Comparison of ENCODE assay signal across 20 cellular contexts in genomic region chr6:142459267-142459666, GRCh38.
DNase-seq lines count a peak whose midpoint lies in the region; ATAC-seq and TF ChIP-seq lines count a peak whose summit lies in the region.
"Had no signal": no experiment of that assay in that cellular context is flagged by ENCODE, and none has a peak within 500 bp of the region (broad histone marks: within the 10 kb centered on the region; RNA-seq: fewer than 3 reads in every experiment).

No MANE protein-coding gene starts in this region.

- dilution Hi-C loops in mammary epithelial cell (cut with HindIII; ENCODE audit: low sequenced_read_pairs), result no loop called here

- H3K79me2 ChIP-seq in mammary epithelial cell (ENCODE audit: insufficient read depth, low read length), result no peaks in the 10 kb centered on the region

- no TSS peak for BruUV-seq in mammary epithelial cell (replicated peaks; lab: Mats Ljungman, UMichigan)

- H3K4me1 ChIP-seq in mammary epithelial cell (ENCODE audit: insufficient read depth, low read length) (no peaks in the 10 kb centered on the region), breast epithelium (no peaks in the 10 kb centered on the region)
- H3K4me1 ChIP-seq: thyroid gland had no signal

- DNase-seq in mammary epithelial cell (peak; percentile 13), breast epithelium (ENCODE audit: low spot score in 2 of 2) (no peak), HCEC 1CT (peak; percentile 28), astrocyte of the hippocampus (ENCODE audit: low read depth, low spot score) (peak; percentile 45), cortex of kidney (lab: John Stamatoyannopoulos, UW) (no peak), NCI-H1105 (lab: John Stamatoyannopoulos, UW) (no peak), substantia nigra (lab: John Stamatoyannopoulos, UW) (no peak)
- DNase-seq: activated CD4-positive, alpha-beta T cell treated with anti-CD3 and anti-CD28 coated beads, Interleukin-2, amount 10 ng/mL, durations not matched to agents 7 days and 5 days; activated naive CD4-positive, alpha-beta T cell; activated T-cell treated with anti-CD3 and anti-CD28 coated beads for 4 hours; COR-L47; left colon; NCI-H2081; NCI-H446 treated with DMSO at 0.1 percent for 48 hours; NK-92 treated with Interleukin-12 subunit alpha and Interleukin-12 subunit beta, amount 100 ng/mL, for 24 hours; thyroid gland had no signal

- ATAC-seq in GM18861 (IDR thresholded peaks at IDR 0.05; ENCODE audit: unreplicated experiment), result no peak
- ATAC-seq: GM12878, K562, left colon had no signal

- H3K4me3 ChIP-seq in mammary epithelial cell (replicated peaks in 1 of 3; ENCODE audit: insufficient read depth in 1 of 3, low read depth in 2 of 3, low read length in 3 of 3), result no peak overlapping the region
- H3K4me3 ChIP-seq in breast epithelium, result no peak overlapping the region
- H3K4me3 ChIP-seq: coronary artery, GM12878, K562, thyroid gland had no signal

- 100% methylated on average over 1 of the region's 1 CpG for WGBS in mammary epithelial cell (ENCODE audit: low coverage, missing lambda C conversion rate)

- no peak overlapping the region for H3K9ac ChIP-seq in mammary epithelial cell (ENCODE audit: insufficient read depth, low read length)

- intact Hi-C loops in mammary epithelial cell (cut with micrococcal nuclease) (no loop called here), breast epithelium (cut with DNase I; ENCODE audit: low total_unique reads) (no loop called here)

- no peaks in the 10 kb centered on the region for H4K20me1 ChIP-seq in mammary epithelial cell (ENCODE audit: insufficient read depth, low read length)

- no peak for TF ChIP-seq POLR2A in breast epithelium (IDR thresholded peaks at IDR 0.05)

- CTCF ChIA-PET in mammary epithelial cell (lab: Charles Lee; ENCODE audit: low non-redundant PET), result no interaction called here

- in situ Hi-C loops in mammary epithelial cell (cut with MboI; ENCODE audit: low sequenced_read_pairs in 2 of 2), result loop anchor here in 1 of 2 donors (25.0 kb wide), 1 partner anchor 203 kb away; no protein-coding TSS in a partner anchor

- no peak for TF ChIP-seq CTCF in mammary epithelial cell (conservative IDR thresholded peaks at IDR 0.05 in 1 of 2, IDR thresholded peaks at IDR 0.05 in 1 of 2; ENCODE audit: extremely low read depth in 1 of 2, insufficient read depth in 1 of 2, low read depth in 1 of 2, low read length in 2 of 2)
- no peak for TF ChIP-seq CTCF in breast epithelium (IDR thresholded peaks at IDR 0.05)

- no peak overlapping the region for H3K4me2 ChIP-seq in mammary epithelial cell (ENCODE audit: insufficient read depth, low read depth, low read length)

- H3K9me3 ChIP-seq in mammary epithelial cell (replicated peaks; ENCODE audit: insufficient read depth, low read length), result peaks cover 5% of the 10 kb centered on the region
- H3K9me3 ChIP-seq in breast epithelium, result no peaks in the 10 kb centered on the region
- H3K9me3 ChIP-seq: thyroid gland had no signal

- no peak overlapping the region for H3K27ac ChIP-seq in mammary epithelial cell (ENCODE audit: insufficient read depth, low read depth, low read length)
- no peak overlapping the region for H3K27ac ChIP-seq in breast epithelium
- H3K27ac ChIP-seq in substantia nigra (ENCODE audit: low read depth, low read length, poor library complexity, severe bottlenecking), result no peak overlapping the region
- H3K27ac ChIP-seq: coronary artery, thyroid gland had no signal

- H3K27me3 ChIP-seq in mammary epithelial cell (ENCODE audit: insufficient read depth, low read length) (no peaks in the 10 kb centered on the region), breast epithelium (no peaks in the 10 kb centered on the region)
- H3K27me3 ChIP-seq: thyroid gland had no signal

- H2AFZ ChIP-seq in mammary epithelial cell (ENCODE audit: low read depth, low read length), result no peak overlapping the region

- H3K36me3 ChIP-seq in mammary epithelial cell (ENCODE audit: insufficient read depth, low read length) (no peaks in the 10 kb centered on the region), breast epithelium (no peaks in the 10 kb centered on the region)
- H3K36me3 ChIP-seq: thyroid gland had no signal

Comparison
In these comparisons a context has a peak if more than half of its experiments do, and no peak if none do; other contexts are left out.
1. DNase-seq: peak in mammary epithelial cell (single experiment), HCEC 1CT (single experiment) and astrocyte of the hippocampus (single experiment); none in breast epithelium (0 of 2), cortex of kidney (single experiment), NCI-H1105 (single experiment) and substantia nigra (0 of 49).